8 cellular contexts compared by ENCODE assay signal in genomic region chr16:58306327-58306726, GRCh38. TPM values are rescaled to one million over a fixed set of nuclear protein-coding genes. Genes with fewer than 3 reads are reported as not detected.
DNase-seq lines count a peak whose midpoint lies in the region; ATAC-seq, FAIRE-seq and TF ChIP-seq lines count a peak whose summit lies in the region.

No MANE protein-coding gene starts in this region.

- H3K36me3 Mint-ChIP-seq in brain (no peaks in the 10 kb centered on the region), neural progenitor cell (no peaks in the 10 kb centered on the region)

- no peak overlapping the region for H3K4me3 ChIP-seq in RWPE2 (ENCODE audit: severe bottlenecking)
- H3K4me3 ChIP-seq in neural progenitor cell, result no peak overlapping the region

- H3K4me3 Mint-ChIP-seq in brain (no peak overlapping the region), neural progenitor cell (no peak overlapping the region)

- H3K27me3 ChIP-seq in RWPE2 (ENCODE audit: insufficient read depth, poor library complexity, severe bottlenecking) (peaks cover 5% of the 10 kb centered on the region), neural progenitor cell (no peaks in the 10 kb centered on the region)

- no peaks in the 10 kb centered on the region for H3F3A ChIP-seq in neural progenitor cell (ENCODE audit: low read depth)

- no peaks in the 10 kb centered on the region for H4K20me1 ChIP-seq in neural progenitor cell (ENCODE audit: low read depth)

- H3K27ac ChIP-seq in RWPE2 (ENCODE audit: poor library complexity, severe bottlenecking) (no peak overlapping the region), neural progenitor cell (no peak overlapping the region)

- H3K9me3 ChIP-seq in RWPE2 (ENCODE audit: severe bottlenecking) (peaks cover 7% of the 10 kb centered on the region), neural progenitor cell (ENCODE audit: low read depth) (peaks cover 12% of the 10 kb centered on the region)

- DNase-seq in GM18507 (ENCODE audit: extremely low spot score, insufficient read length, low read depth) (no peak), RWPE2 (ENCODE audit: low spot score) (no peak), neural progenitor cell (ENCODE audit: low spot score) (no peak), EL (no peak)

- H3K4me1 ChIP-seq in RWPE2 (ENCODE audit: insufficient read depth, poor library complexity, severe bottlenecking) (no peaks in the 10 kb centered on the region), neural progenitor cell (no peaks in the 10 kb centered on the region)

- H3K4me1 Mint-ChIP-seq in brain (no peaks in the 10 kb centered on the region), neural progenitor cell (no peaks in the 10 kb centered on the region)

- H3K9me3 Mint-ChIP-seq in brain, result peaks cover 6 to 27% (median 18%) of the 10 kb centered on the region in 5 experiments
- H3K9me3 Mint-ChIP-seq in neural progenitor cell, result peaks cover 15% of the 10 kb centered on the region

- H3K79me2 ChIP-seq in neural progenitor cell (ENCODE audit: low read depth), result no peaks in the 10 kb centered on the region

- H3K4me2 ChIP-seq in neural progenitor cell, result no peak overlapping the region

- H3K27ac Mint-ChIP-seq in brain (no peak overlapping the region), neural progenitor cell (no peak overlapping the region)

- H3K9ac ChIP-seq in neural progenitor cell, result no peak overlapping the region

- FAIRE-seq in GM18507 (lab: Jason Lieb, UNC), result peak; percentile 80

- H3K27me3 Mint-ChIP-seq in brain, result peaks cover 8% of the 10 kb centered on the region
- H3K27me3 Mint-ChIP-seq in neural progenitor cell (ENCODE audit: insufficient read depth, low read depth), result peaks cover 3% of the 10 kb centered on the region

- ATAC-seq in RWPE2 (ENCODE audit: low read depth) (no peak), GM18867 (IDR thresholded peaks at IDR 0.05; ENCODE audit: unreplicated experiment) (no peak), HG03439 (IDR thresholded peaks at IDR 0.05; ENCODE audit: unreplicated experiment) (no peak), HG03045 (IDR thresholded peaks at IDR 0.05; ENCODE audit: unreplicated experiment) (no peak)

- no peak overlapping the region for H2AFZ ChIP-seq in neural progenitor cell (replicated peaks)

- TF ChIP-seq CTCF in RWPE2 (IDR thresholded peaks at IDR 0.05; ENCODE audit: poor library complexity, severe bottlenecking), result peak; percentile 74
- TF ChIP-seq CTCF in brain (conservative IDR thresholded peaks at IDR 0.05), result peak; percentile 21 to 46
- TF ChIP-seq CTCF in neural progenitor cell (IDR thresholded peaks at IDR 0.05), result peak; percentile 36

- H3K36me3 ChIP-seq in RWPE2 (ENCODE audit: low read depth), result no peaks in the 10 kb centered on the region
- H3K36me3 ChIP-seq in neural progenitor cell, result no peaks in the 10 kb centered on the region

RNA-seq across cellular contexts. Expression of gene PRSS54, which starts 11.5 kb away (rescaled TPM):
- polyA plus RNA-seq in brain (ENCODE audit: insufficient read depth, low read depth, low replicate concordance), result not detected
- not detected in 2 replicates for total RNA-seq in neural progenitor cell (ENCODE audit: low replicate concordance)
